In the genomic region with DNA sequence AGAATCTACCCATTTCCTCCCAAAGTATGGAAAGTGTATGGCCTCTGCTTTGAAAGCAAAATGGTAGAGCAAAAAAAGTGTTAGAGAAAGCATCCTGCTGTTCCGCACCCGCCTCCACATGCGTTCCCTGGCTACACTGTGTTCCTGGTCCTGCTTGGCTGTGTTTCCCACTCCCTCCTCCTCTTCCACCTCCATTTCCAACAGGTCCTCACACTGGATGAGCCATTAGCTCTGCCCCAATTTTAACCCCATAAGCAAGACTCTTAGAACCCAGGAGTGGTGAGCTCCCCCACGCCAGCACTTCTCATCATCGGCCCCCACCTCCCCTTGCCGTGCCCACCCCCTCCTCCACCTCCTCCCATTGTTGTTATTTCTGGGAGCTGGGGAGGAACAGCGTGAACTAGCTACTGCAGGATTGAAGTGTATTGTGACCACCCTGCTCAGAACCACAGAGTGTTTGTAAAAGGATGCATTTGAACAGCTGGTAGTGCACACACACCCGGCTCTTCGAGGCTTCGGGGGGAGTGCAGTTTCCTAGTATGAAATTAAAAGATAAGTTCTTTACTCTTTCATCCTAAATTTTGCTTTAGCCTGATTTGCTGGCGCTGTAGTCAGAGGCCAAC, we compare ENCODE assay signal across 22 cellular contexts.
"Had no signal": no experiment of that assay in that cellular context is flagged by ENCODE, and none has a peak within 500 bp of the region (broad histone marks: within the 10 kb centered on the region; RNA-seq: fewer than 3 reads in every experiment).

No MANE protein-coding gene starts in this region.

- H3K79me2 ChIP-seq: parathyroid adenoma had no signal

- H3K27me3 ChIP-seq: ascending aorta, cardiac muscle cell, esophagus muscularis mucosa, spleen, transverse colon had no signal

- ATAC-seq: foreskin keratinocyte had no signal

- H3K36me3 Mint-ChIP-seq: activated CD4-positive, alpha-beta memory T cell treated with anti-CD3 and anti-CD28 coated beads for 36 hours; activated naive CD4-positive, alpha-beta T cell treated with anti-CD3 and anti-CD28 coated beads, Interleukin-2, amount 10 ng/mL, durations not matched to agents 7 days and 5 days; activated naive CD8-positive, alpha-beta T cell treated with anti-CD3 and anti-CD28 coated beads, Interleukin-2, amount 10 ng/mL, durations not matched to agents 7 days and 5 days; brain; naive B cell had no signal

- H3K4me1 ChIP-seq: ascending aorta, foreskin keratinocyte, parathyroid adenoma, spleen, transverse colon had no signal

- H3K9ac ChIP-seq: parathyroid adenoma had no signal

- H3K4me3 ChIP-seq: ascending aorta, cardiac muscle cell, esophagus muscularis mucosa, spleen, transverse colon had no signal

- H2AFZ ChIP-seq: parathyroid adenoma had no signal

- H3K4me1 Mint-ChIP-seq: activated CD4-positive, alpha-beta T cell treated with anti-CD3 and anti-CD28 coated beads, Interleukin-2, amount 10 ng/mL, durations not matched to agents 24 days and 14 days; activated naive CD4-positive, alpha-beta T cell treated with anti-CD3 and anti-CD28 coated beads, Interleukin-2, amount 10 ng/mL, durations not matched to agents 7 days and 5 days; activated naive CD8-positive, alpha-beta T cell treated with anti-CD3 and anti-CD28 coated beads, Interleukin-2, amount 10 ng/mL, durations not matched to agents 7 days and 5 days; naive B cell had no signal

- H3K36me3 ChIP-seq: ascending aorta, cardiac muscle cell, esophagus muscularis mucosa, spleen, transverse colon had no signal

- H3K9me3 ChIP-seq: ascending aorta, esophagus muscularis mucosa, spleen, transverse colon had no signal

- DNase-seq: activated CD4-positive, alpha-beta memory T cell treated with anti-CD3 and anti-CD28 coated beads for 36 hours; activated CD4-positive, alpha-beta T cell treated with anti-CD3 and anti-CD28 coated beads, Interleukin-2, amount 10 ng/mL, durations not matched to agents 24 days and 14 days; activated CD8-positive, alpha-beta memory T cell treated with anti-CD3 and anti-CD28 coated beads, Interleukin-2, amount 50 U/mL, for 48 hours; activated gamma-delta T cell; activated naive CD4-positive, alpha-beta T cell treated with anti-CD3 and anti-CD28 coated beads, Interleukin-2, amount 10 ng/mL, durations not matched to agents 7 days and 5 days; activated naive CD8-positive, alpha-beta T cell treated with anti-CD3 and anti-CD28 coated beads, Interleukin-2, amount 10 ng/mL, durations not matched to agents 7 days and 5 days; activated T-cell treated with anti-CD3 and anti-CD28 coated beads, Interleukin-2, amount 50 U/mL, for 24 hours; effector CD4-positive, alpha-beta T cell; foreskin keratinocyte; kidney glomerular epithelial cell; mammary epithelial cell; naive B cell; right cardiac atrium; spleen; stimulated activated naive CD4-positive, alpha-beta T cell; transverse colon had no signal

- H3K27me3 Mint-ChIP-seq: activated CD4-positive, alpha-beta T cell treated with anti-CD3 and anti-CD28 coated beads, Interleukin-2, amount 10 ng/mL, durations not matched to agents 24 days and 14 days; activated naive CD4-positive, alpha-beta T cell treated with anti-CD3 and anti-CD28 coated beads, Interleukin-2, amount 10 ng/mL, durations not matched to agents 7 days and 5 days; activated T-cell treated with anti-CD3 and anti-CD28 coated beads, Interleukin-2, amount 50 U/mL, for 24 hours; dendritic cell treated with granulocyte-macrophage colony-stimulating factor and Interleukin-4, amounts not matched to agents 40 ng/mL and 50 ng/mL, for 4 days had no signal

- H3K9me3 Mint-ChIP-seq: activated CD4-positive, alpha-beta memory T cell treated with anti-CD3 and anti-CD28 coated beads for 36 hours; activated CD4-positive, alpha-beta T cell treated with anti-CD3 and anti-CD28 coated beads, Interleukin-2, amount 10 ng/mL, durations not matched to agents 24 days and 14 days; activated naive CD4-positive, alpha-beta T cell treated with anti-CD3 and anti-CD28 coated beads, Interleukin-2, amount 10 ng/mL, durations not matched to agents 7 days and 5 days; activated naive CD8-positive, alpha-beta T cell treated with anti-CD3 and anti-CD28 coated beads, Interleukin-2, amount 10 ng/mL, durations not matched to agents 7 days and 5 days; activated T-cell treated with anti-CD3 and anti-CD28 coated beads, Interleukin-2, amount 50 U/mL, for 24 hours; dendritic cell treated with granulocyte-macrophage colony-stimulating factor and Interleukin-4, amounts not matched to agents 40 ng/mL and 50 ng/mL, for 4 days had no signal

- H3K27ac ChIP-seq: ascending aorta, cardiac muscle cell, esophagus muscularis mucosa, foreskin keratinocyte, parathyroid adenoma, spleen, transverse colon had no signal

- H3K27ac Mint-ChIP-seq: activated CD4-positive, alpha-beta memory T cell treated with anti-CD3 and anti-CD28 coated beads for 36 hours; activated CD4-positive, alpha-beta T cell treated with anti-CD3 and anti-CD28 coated beads, Interleukin-2, amount 10 ng/mL, durations not matched to agents 24 days and 14 days; activated naive CD4-positive, alpha-beta T cell treated with anti-CD3 and anti-CD28 coated beads, Interleukin-2, amount 10 ng/mL, durations not matched to agents 7 days and 5 days; activated naive CD8-positive, alpha-beta T cell treated with anti-CD3 and anti-CD28 coated beads, Interleukin-2, amount 10 ng/mL, durations not matched to agents 7 days and 5 days; activated T-cell treated with anti-CD3 and anti-CD28 coated beads, Interleukin-2, amount 50 U/mL, for 24 hours; brain; dendritic cell treated with granulocyte-macrophage colony-stimulating factor and Interleukin-4, amounts not matched to agents 40 ng/mL and 50 ng/mL, for 4 days; naive B cell had no signal

- H3K4me3 Mint-ChIP-seq: activated CD4-positive, alpha-beta memory T cell treated with anti-CD3 and anti-CD28 coated beads for 36 hours; activated CD4-positive, alpha-beta T cell treated with anti-CD3 and anti-CD28 coated beads, Interleukin-2, amount 10 ng/mL, durations not matched to agents 24 days and 14 days; activated naive CD4-positive, alpha-beta T cell treated with anti-CD3 and anti-CD28 coated beads, Interleukin-2, amount 10 ng/mL, durations not matched to agents 7 days and 5 days; activated naive CD8-positive, alpha-beta T cell treated with anti-CD3 and anti-CD28 coated beads, Interleukin-2, amount 10 ng/mL, durations not matched to agents 7 days and 5 days; activated T-cell treated with anti-CD3 and anti-CD28 coated beads, Interleukin-2, amount 50 U/mL, for 24 hours; brain; dendritic cell treated with granulocyte-macrophage colony-stimulating factor and Interleukin-4, amounts not matched to agents 40 ng/mL and 50 ng/mL, for 4 days had no signal
